ENCODE assay signal across 9 cellular contexts in the genomic region with DNA sequence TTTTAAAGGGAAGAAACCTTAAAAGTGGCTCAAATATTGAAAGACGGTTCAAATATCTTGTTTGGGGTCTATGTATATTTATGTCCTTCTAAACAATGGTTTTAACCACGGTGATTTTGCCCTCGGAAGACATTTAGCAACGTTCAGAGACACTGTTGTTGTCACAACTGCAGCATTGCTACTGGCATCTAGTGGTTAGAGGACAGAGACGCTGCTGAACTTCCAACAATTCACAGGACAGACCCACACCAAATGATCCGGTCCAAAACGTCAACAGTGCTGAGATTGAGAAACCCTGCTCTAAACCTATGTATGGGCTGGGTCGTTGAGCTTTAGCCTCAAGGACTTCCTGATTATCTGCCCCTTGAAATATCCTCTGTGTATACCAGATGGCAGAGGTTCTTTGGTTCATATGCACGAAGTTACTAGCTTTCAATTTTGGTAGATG. TPM values are rescaled to one million over a fixed set of nuclear protein-coding genes. Genes with fewer than 3 reads are reported as not detected.
DNase-seq lines count a peak whose midpoint lies in the region; ATAC-seq and TF ChIP-seq lines count a peak whose summit lies in the region.
"Had no signal": no experiment of that assay in that cellular context is flagged by ENCODE, and none has a peak within 500 bp of the region (broad histone marks: within the 10 kb centered on the region; RNA-seq: fewer than 3 reads in every experiment).

No MANE protein-coding gene starts in this region.

- peak overlapping the region; percentile 66 for H3K4me3 ChIP-seq in Jurkat, Clone E6-1 (ENCODE audit: low read length)
- H3K4me3 ChIP-seq in fibroblast of the aortic adventitia (ENCODE audit: low read depth, low read length) (peak overlapping the region; percentile 77), neuronal stem cell (ENCODE audit: low read length in 2 of 2) (peak overlapping the region in 1 of 2 donors; percentile 27)

- no peak overlapping the region for H3K14ac ChIP-seq in neuronal stem cell (ENCODE audit: low read length)

- H3K27me3 Mint-ChIP-seq in activated CD4-positive, alpha-beta T cell treated with anti-CD3 and anti-CD28 coated beads for 36 hours = no peaks in the 10 kb centered on the region
- H3K27me3 Mint-ChIP-seq in activated CD4-positive, alpha-beta T cell treated with anti-CD3 and anti-CD28 coated beads, Interleukin-2, amount 10 ng/mL, durations not matched to agents 7 days and 5 days = no peaks in the 10 kb centered on the region

- peaks cover 27% of the 10 kb centered on the region for H3K4me1 Mint-ChIP-seq in activated CD4-positive, alpha-beta T cell treated with anti-CD3 and anti-CD28 coated beads for 36 hours
- peaks cover 27% of the 10 kb centered on the region for H3K4me1 Mint-ChIP-seq in activated CD4-positive, alpha-beta T cell treated with anti-CD3 and anti-CD28 coated beads, Interleukin-2, amount 10 ng/mL, durations not matched to agents 7 days and 5 days

- H2AK5ac ChIP-seq in neuronal stem cell (ENCODE audit: low read depth, low read length) = no peak overlapping the region

- CTCF ChIA-PET in activated CD4-positive, alpha-beta T cell treated with anti-CD3 and anti-CD28 coated beads for 36 hours (lab: Charles Lee) = interaction anchor here (0.6 to 4.5 kb wide), 14 partner anchors 9 to 265 kb away, joined by 3 to 36 read pairs (median 5); no protein-coding TSS in a partner anchor
- CTCF ChIA-PET in activated CD4-positive, alpha-beta T cell treated with anti-CD3 and anti-CD28 coated beads, Interleukin-2, amount 10 ng/mL, durations not matched to agents 7 days and 5 days (lab: Charles Lee) = interaction anchor here (0.6 to 1.4 kb wide), 7 partner anchors 9 to 624 kb away, joined by 3 to 6 read pairs (median 3); no protein-coding TSS in a partner anchor

- peaks cover 0 to 5% (median 0%) of the 10 kb centered on the region in 3 experiments for H3K27me3 ChIP-seq in neuronal stem cell (ENCODE audit: control insufficient read depth in 3 of 3, insufficient read depth in 3 of 3, low read depth in 1 of 3, low read length in 3 of 3)

- H3K18ac ChIP-seq in neuronal stem cell (ENCODE audit: low read length) = no peak overlapping the region

- H3K4ac ChIP-seq in neuronal stem cell (ENCODE audit: low read length) = no peak overlapping the region

- peak; percentile 40 for ATAC-seq in activated CD4-positive, alpha-beta T cell treated with anti-CD3 and anti-CD28 coated beads for 36 hours

- H3K27ac Mint-ChIP-seq in activated CD4-positive, alpha-beta T cell treated with anti-CD3 and anti-CD28 coated beads for 36 hours = peak overlapping the region; percentile 7
- peak overlapping the region; percentile 72 for H3K27ac Mint-ChIP-seq in activated CD4-positive, alpha-beta T cell treated with anti-CD3 and anti-CD28 coated beads, Interleukin-2, amount 10 ng/mL, durations not matched to agents 7 days and 5 days

- H2BK5ac ChIP-seq in neuronal stem cell (ENCODE audit: low read length) = no peak overlapping the region

- H2BK120ac ChIP-seq in neuronal stem cell (ENCODE audit: low read depth, low read length) = no peak overlapping the region

- no peaks in the 10 kb centered on the region for H3K9me3 Mint-ChIP-seq in activated CD4-positive, alpha-beta T cell treated with anti-CD3 and anti-CD28 coated beads for 36 hours (ENCODE audit: low read depth)
- H3K9me3 Mint-ChIP-seq in activated CD4-positive, alpha-beta T cell treated with anti-CD3 and anti-CD28 coated beads, Interleukin-2, amount 10 ng/mL, durations not matched to agents 7 days and 5 days = no peaks in the 10 kb centered on the region

- H2BK15ac ChIP-seq in neuronal stem cell (ENCODE audit: low read length) = no peak overlapping the region

- peak; percentile 38 for DNase-seq in activated CD4-positive, alpha-beta T cell treated with anti-CD3 and anti-CD28 coated beads for 36 hours
- DNase-seq in activated CD4-positive, alpha-beta T cell treated with anti-CD3 and anti-CD28 coated beads, Interleukin-2, amount 50 U/mL, for 1 hour = no peak
- DNase-seq in Jurkat, Clone E6-1 (ENCODE audit: low read depth, low spot score) = peak; percentile 11
- peak; percentile 41 for DNase-seq in activated CD4-positive, alpha-beta T cell treated with anti-CD3 and anti-CD28 coated beads, Interleukin-2, amount 10 ng/mL, durations not matched to agents 7 days and 5 days
- peak; percentile 51 for DNase-seq in fibroblast of the aortic adventitia (ENCODE audit: low read depth)
- no peak for DNase-seq in neuronal stem cell (ENCODE audit: low spot score)
- no peak for DNase-seq in activated CD4-positive, CD25-positive, alpha-beta regulatory T cell (lab: John Stamatoyannopoulos, UW)
- no peak for DNase-seq in ecto neural progenitor cell (ENCODE audit: low spot score)

- WGBS in neuronal stem cell (ENCODE audit: extremely low coverage in 2 of 2, insufficient read length in 2 of 2, insufficient replicate concordance in 1 of 2), 2 donors = no CpG with 5 or more reads among the region's 9 CpGs

- POLR2A ChIA-PET in activated CD4-positive, alpha-beta T cell treated with anti-CD3 and anti-CD28 coated beads for 36 hours (lab: Charles Lee) = no interaction called here
- POLR2A ChIA-PET in activated CD4-positive, alpha-beta T cell treated with anti-CD3 and anti-CD28 coated beads, Interleukin-2, amount 10 ng/mL, durations not matched to agents 7 days and 5 days (lab: Charles Lee) = interaction anchor here (0.7 kb wide), 2 partner anchors 28 to 1930 kb away, joined by 3 to 5 read pairs; no protein-coding TSS in a partner anchor

- no peak overlapping the region for H3K9ac ChIP-seq in neuronal stem cell (ENCODE audit: low read depth, low read length, poor library complexity)

- H3K36me3 Mint-ChIP-seq in activated CD4-positive, alpha-beta T cell treated with anti-CD3 and anti-CD28 coated beads for 36 hours (ENCODE audit: low read depth) = peaks cover 32% of the 10 kb centered on the region
- H3K36me3 Mint-ChIP-seq in activated CD4-positive, alpha-beta T cell treated with anti-CD3 and anti-CD28 coated beads, Interleukin-2, amount 10 ng/mL, durations not matched to agents 7 days and 5 days (ENCODE audit: low read depth) = peaks cover 4% of the 10 kb centered on the region

- no peak overlapping the region for H4K8ac ChIP-seq in neuronal stem cell (ENCODE audit: low read depth, low read length)

- peak overlapping the region; percentile 29 for H3K4me2 ChIP-seq in neuronal stem cell (ENCODE audit: insufficient read depth, low read length, poor library complexity, severe bottlenecking)

- no peak overlapping the region for H3K23ac ChIP-seq in neuronal stem cell (ENCODE audit: low read depth, low read length, poor library complexity)

- peak overlapping the region; percentile 97 for H3K4me3 Mint-ChIP-seq in activated CD4-positive, alpha-beta T cell treated with anti-CD3 and anti-CD28 coated beads for 36 hours
- H3K4me3 Mint-ChIP-seq in activated CD4-positive, alpha-beta T cell treated with anti-CD3 and anti-CD28 coated beads, Interleukin-2, amount 10 ng/mL, durations not matched to agents 7 days and 5 days = peak overlapping the region; percentile 82

- peaks cover 20 to 37% of the 10 kb centered on the region in 2 donors for H3K36me3 ChIP-seq in neuronal stem cell (replicated peaks in 1 of 2; ENCODE audit: control insufficient read depth in 2 of 2, insufficient read depth in 2 of 2, low read length in 2 of 2)

- intact Hi-C loops in activated CD4-positive, alpha-beta T cell treated with anti-CD3 and anti-CD28 coated beads for 36 hours (cut with DNase I, micrococcal nuclease) = loop anchor here in 1 of 2 experiments (1.0 to 5.0 kb wide), 2 partner anchors 101 to 646 kb away; a partner anchor contains a TSS

- H3K27ac ChIP-seq in neuronal stem cell (replicated peaks; ENCODE audit: low read length) = no peak overlapping the region
- H3K27ac ChIP-seq: neutrophil had no signal

- peak overlapping the region; percentile 9 for H2AFZ ChIP-seq in neuronal stem cell (ENCODE audit: low read length)

- no peak overlapping the region for H4K91ac ChIP-seq in neuronal stem cell (ENCODE audit: low read depth, low read length, poor library complexity)

- no peak overlapping the region for H2BK12ac ChIP-seq in neuronal stem cell (ENCODE audit: low read length)

- TF ChIP-seq CTCF in fibroblast of the aortic adventitia (IDR thresholded peaks at IDR 0.05; ENCODE audit: insufficient read depth, low read length) = peak; percentile 62

- H3K9me3 ChIP-seq in neuronal stem cell (replicated peaks in 1 of 2; ENCODE audit: control insufficient read depth in 2 of 2, insufficient read depth in 1 of 2, low read depth in 1 of 2, low read length in 2 of 2) = no peaks in the 10 kb centered on the region
- H3K9me3 ChIP-seq: neutrophil had no signal

- peaks cover 5 to 13% of the 10 kb centered on the region in 2 donors for H3K4me1 ChIP-seq in neuronal stem cell (ENCODE audit: control insufficient read depth in 2 of 2, insufficient read depth in 1 of 2, low read depth in 1 of 2, low read length in 2 of 2)

- peaks cover 3% of the 10 kb centered on the region for H3K79me1 ChIP-seq in neuronal stem cell (ENCODE audit: low read depth, low read length)

RNA-seq across cellular contexts. Expression of a gene that starts 1.7 kb away (rescaled TPM):
- total RNA-seq in activated CD4-positive, alpha-beta T cell treated with anti-CD3 and anti-CD28 coated beads for 36 hours = 10 to 100 TPM; 15.8 to 17.2 TPM
- 18.4 TPM for polyA plus RNA-seq in Jurkat, Clone E6-1 (2012; ENCODE audit: insufficient read depth, insufficient read length)
- total RNA-seq in activated CD4-positive, alpha-beta T cell treated with anti-CD3 and anti-CD28 coated beads, Interleukin-2, amount 10 ng/mL, durations not matched to agents 7 days and 5 days = 10 to 100 TPM; 13.7 TPM
- total RNA-seq in fibroblast of the aortic adventitia (ENCODE audit: low replicate concordance) = 5.8 and 6.7 TPM in 2 replicates
- polyA plus RNA-seq in neuronal stem cell (2013, experiment 1 of 2) = 14.7 TPM
- polyA plus RNA-seq in neuronal stem cell (2013, experiment 2 of 2) = 13.5 TPM

RNA-seq across cellular contexts. Expression of a gene that starts 15.2 kb away (rescaled TPM):
- total RNA-seq in activated CD4-positive, alpha-beta T cell treated with anti-CD3 and anti-CD28 coated beads for 36 hours = not detected
- not detected for polyA plus RNA-seq in Jurkat, Clone E6-1 (2012; ENCODE audit: insufficient read depth, insufficient read length)
- total RNA-seq in activated CD4-positive, alpha-beta T cell treated with anti-CD3 and anti-CD28 coated beads, Interleukin-2, amount 10 ng/mL, durations not matched to agents 7 days and 5 days = not detected
- not detected in 2 replicates for total RNA-seq in fibroblast of the aortic adventitia (ENCODE audit: low replicate concordance)
- not detected for polyA plus RNA-seq in neuronal stem cell (2013, experiment 1 of 2)
- not detected for polyA plus RNA-seq in neuronal stem cell (2013, experiment 2 of 2)

RNA-seq across cellular contexts. Expression of a gene that starts 49.7 kb away (rescaled TPM):
- total RNA-seq in activated CD4-positive, alpha-beta T cell treated with anti-CD3 and anti-CD28 coated beads for 36 hours = 1 to 10 TPM; 4.0 to 5.3 TPM
- 8.3 TPM for polyA plus RNA-seq in Jurkat, Clone E6-1 (2012; ENCODE audit: insufficient read depth, insufficient read length)
- 1 to 10 TPM; 2.1 TPM for total RNA-seq in activated CD4-positive, alpha-beta T cell treated with anti-CD3 and anti-CD28 coated beads, Interleukin-2, amount 10 ng/mL, durations not matched to agents 7 days and 5 days
- total RNA-seq in fibroblast of the aortic adventitia (ENCODE audit: low replicate concordance) = 4.4 and 12.7 TPM in 2 replicates
- 29.4 TPM for polyA plus RNA-seq in neuronal stem cell (2013, experiment 1 of 2)
- 30.2 TPM for polyA plus RNA-seq in neuronal stem cell (2013, experiment 2 of 2)

Comparison
In these comparisons a context has a peak if more than half of its experiments do, and no peak if none do; other contexts are left out.
1. DNase-seq: peak in activated CD4-positive, alpha-beta T cell treated with anti-CD3 and anti-CD28 coated beads for 36 hours (single experiment), Jurkat, Clone E6-1 (single experiment), activated CD4-positive, alpha-beta T cell treated with anti-CD3 and anti-CD28 coated beads, Interleukin-2, amount 10 ng/mL, durations not matched to agents 7 days and 5 days (single experiment) and fibroblast of the aortic adventitia (single experiment); none in activated CD4-positive, alpha-beta T cell treated with anti-CD3 and anti-CD28 coated beads, Interleukin-2, amount 50 U/mL, for 1 hour (single experiment), neuronal stem cell (single experiment), activated CD4-positive, CD25-positive, alpha-beta regulatory T cell (0 of 4) and ecto neural progenitor cell (single experiment).